ENCODE assay signal across 19 cellular contexts in the genomic region with DNA sequence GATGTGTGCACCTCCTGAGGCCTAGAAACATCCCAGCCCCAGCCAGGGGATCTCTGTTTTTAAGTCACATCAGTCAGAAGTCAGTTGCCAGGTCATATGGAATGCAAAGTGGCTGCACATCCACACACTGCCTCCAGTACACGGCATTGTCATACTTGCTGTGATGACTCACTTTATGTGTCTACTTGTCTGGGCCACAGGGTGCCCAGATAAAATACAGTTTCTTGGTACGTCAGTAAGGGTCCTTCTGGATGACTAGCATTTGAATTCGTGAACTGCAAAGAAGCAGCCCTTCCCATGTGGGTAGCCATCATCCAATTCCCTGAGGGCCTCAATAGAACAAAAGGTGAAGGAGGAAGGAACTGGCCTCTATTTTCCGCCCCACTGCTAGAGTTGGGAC. TPM values are rescaled to one million over a fixed set of nuclear protein-coding genes. Genes with fewer than 3 reads are reported as not detected.
DNase-seq lines count a peak whose midpoint lies in the region; ATAC-seq, FAIRE-seq and TF ChIP-seq lines count a peak whose summit lies in the region.
"Had no signal": no experiment of that assay in that cellular context is flagged by ENCODE, and none has a peak within 500 bp of the region (broad histone marks: within the 10 kb centered on the region; RNA-seq: fewer than 3 reads in every experiment).

No MANE protein-coding gene starts in this region.

- no peak overlapping the region for H3K4me2 ChIP-seq in mesenchymal stem cell (ENCODE audit: low read length, poor library complexity, severe bottlenecking)
- H3K4me2 ChIP-seq: SK-N-SH had no signal

- H3K4me1 ChIP-seq in mesenchymal stem cell (ENCODE audit: control insufficient read depth, insufficient read depth, low read depth, low read length), result peaks cover 4% of the 10 kb centered on the region
- H3K4me1 ChIP-seq: upper lobe of right lung had no signal

- FAIRE-seq in H54 (lab: Jason Lieb, UNC), result peak; percentile 91

- H2BK5ac ChIP-seq in mesenchymal stem cell (ENCODE audit: low read depth, low read length, poor library complexity, severe bottlenecking), result no peak overlapping the region

- in situ Hi-C loops in KBM-7 (cut with MboI; ENCODE audit: low pct_unique_long_range_greater_than_20kb, low sequenced_read_pairs), result no loop called here

- H3K36me3 ChIP-seq in mesenchymal stem cell (ENCODE audit: control insufficient read depth in 1 of 2, insufficient read depth in 2 of 2, low read depth in 1 of 2, low read length in 2 of 2), result peaks cover 5 to 36% of the 10 kb centered on the region in 2 experiments

- H4K8ac ChIP-seq in mesenchymal stem cell (ENCODE audit: low read length), result peak overlapping the region; percentile 28

- H3K79me1 ChIP-seq in mesenchymal stem cell (replicated peaks; ENCODE audit: low read length, poor library complexity, severe bottlenecking), result peaks cover 11% of the 10 kb centered on the region

- H3K18ac ChIP-seq in mesenchymal stem cell (ENCODE audit: low read depth in 1 of 2, low read length in 2 of 2), result peak overlapping the region in 1 of 2 experiments; percentile 43

- no peaks in the 10 kb centered on the region for H3K27me3 ChIP-seq in mesenchymal stem cell (ENCODE audit: control insufficient read depth in 1 of 2, insufficient read depth in 1 of 2, low read length in 2 of 2)
- H3K27me3 ChIP-seq: esophagus squamous epithelium, upper lobe of right lung had no signal

- no peak overlapping the region for H3K27ac ChIP-seq in mesenchymal stem cell (ENCODE audit: low read length, poor library complexity, severe bottlenecking)
- H3K27ac ChIP-seq: esophagus squamous epithelium, upper lobe of right lung had no signal

- H3K9ac ChIP-seq in mesenchymal stem cell (ENCODE audit: low read length), result no peak overlapping the region
- H3K9ac ChIP-seq: SK-N-SH had no signal

- no peak overlapping the region for H2BK15ac ChIP-seq in mesenchymal stem cell (ENCODE audit: low read depth, poor library complexity, severe bottlenecking)

- H2AK5ac ChIP-seq in mesenchymal stem cell (ENCODE audit: low read length, severe bottlenecking), result peak overlapping the region; percentile 29

- TF ChIP-seq POLR2A in H54 (IDR thresholded peaks at IDR 0.05; ENCODE audit: low read depth, low read length), result no peak

- 86% methylated on average over 4 of the region's 4 CpGs for WGBS in mesenchymal stem cell

- no peak overlapping the region for H3K23ac ChIP-seq in mesenchymal stem cell (ENCODE audit: low read length in 2 of 2)

- peaks cover 38% of the 10 kb centered on the region for H3K36me3 Mint-ChIP-seq in T-helper 1 cell treated with Interleukin-12 subunit alpha and Interleukin-12 subunit beta and Interleukin-4 antibody, amounts not matched to agents 30 μg/mL and 1 μg/mL, for 36 hours (ENCODE audit: low read depth)
- H3K36me3 Mint-ChIP-seq: natural killer cell had no signal

- no peak overlapping the region for H3K4me3 ChIP-seq in mesenchymal stem cell (ENCODE audit: insufficient read depth in 1 of 2, low read depth in 1 of 2, low read length in 2 of 2)
- H3K4me3 ChIP-seq: esophagus squamous epithelium, upper lobe of right lung had no signal

- H3K4me3 Mint-ChIP-seq in T-helper 1 cell treated with Interleukin-12 subunit alpha and Interleukin-12 subunit beta and Interleukin-4 antibody, amounts not matched to agents 30 μg/mL and 1 μg/mL, for 36 hours, result no peak overlapping the region
- H3K4me3 Mint-ChIP-seq: activated naive CD8-positive, alpha-beta T cell treated with anti-CD3 and anti-CD28 coated beads, Interleukin-2, amount 10 ng/mL, durations not matched to agents 7 days and 5 days; CD4-positive, alpha-beta memory T cell; natural killer cell had no signal

- H4K91ac ChIP-seq in mesenchymal stem cell (ENCODE audit: low read length), result no peak overlapping the region

- no peak overlapping the region for H2AFZ ChIP-seq in mesenchymal stem cell (ENCODE audit: low read depth, low read length)

- no peak overlapping the region for H3K14ac ChIP-seq in mesenchymal stem cell (ENCODE audit: low read length in 2 of 2)

- ATAC-seq in HG02623 (IDR thresholded peaks at IDR 0.05; ENCODE audit: unreplicated experiment), result no peak
- ATAC-seq: left ventricle myocardium superior, natural killer cell, upper lobe of right lung had no signal

- H3K4ac ChIP-seq in mesenchymal stem cell (ENCODE audit: low read depth in 1 of 2, low read length in 2 of 2), result no peak overlapping the region

- peaks cover 13% of the 10 kb centered on the region for H3K4me1 Mint-ChIP-seq in T-helper 1 cell treated with Interleukin-12 subunit alpha and Interleukin-12 subunit beta and Interleukin-4 antibody, amounts not matched to agents 30 μg/mL and 1 μg/mL, for 36 hours (ENCODE audit: low read depth)

- peak overlapping the region; percentile 53 for H3K27ac Mint-ChIP-seq in T-helper 1 cell treated with Interleukin-12 subunit alpha and Interleukin-12 subunit beta and Interleukin-4 antibody, amounts not matched to agents 30 μg/mL and 1 μg/mL, for 36 hours
- H3K27ac Mint-ChIP-seq: activated naive CD8-positive, alpha-beta T cell treated with anti-CD3 and anti-CD28 coated beads, Interleukin-2, amount 10 ng/mL, durations not matched to agents 7 days and 5 days; natural killer cell had no signal

- H2BK12ac ChIP-seq in mesenchymal stem cell (ENCODE audit: low read length in 2 of 2), result no peak overlapping the region

- no peak overlapping the region for H2BK120ac ChIP-seq in mesenchymal stem cell (ENCODE audit: low read depth, low read length)

- DNase-seq in T-helper 1 cell (no peak), H54 (ENCODE audit: insufficient read length, low spot score) (no peak), astrocyte of the hippocampus (ENCODE audit: low read depth, low spot score) (peak; percentile 7), mesenchymal stem cell (peak; percentile 58), anterior cingulate cortex (lab: John Stamatoyannopoulos, UW) (no peak), KBM-7 (no peak)
- DNase-seq: 8988T; activated naive CD8-positive, alpha-beta T cell treated with anti-CD3 and anti-CD28 coated beads, Interleukin-2, amount 10 ng/mL, durations not matched to agents 7 days and 5 days; CD4-positive, alpha-beta memory T cell; cortex of kidney; esophagus squamous epithelium; left ventricle myocardium superior; natural killer cell; NCI-H1105 treated with DMSO at 0.1 percent for 48 hours; SK-N-SH; stimulated activated CD4-positive, alpha-beta T cell treated with anti-CD3 and anti-CD28 coated beads, Interleukin-4, amount 100 ng/mL, for 1 hour; upper lobe of right lung had no signal

- no peaks in the 10 kb centered on the region for H3K27me3 Mint-ChIP-seq in T-helper 1 cell treated with Interleukin-12 subunit alpha and Interleukin-12 subunit beta and Interleukin-4 antibody, amounts not matched to agents 30 μg/mL and 1 μg/mL, for 36 hours (ENCODE audit: low read depth)
- H3K27me3 Mint-ChIP-seq: activated naive CD8-positive, alpha-beta T cell treated with anti-CD3 and anti-CD28 coated beads, Interleukin-2, amount 10 ng/mL, durations not matched to agents 7 days and 5 days; CD4-positive, alpha-beta memory T cell had no signal

- peaks cover 4% of the 10 kb centered on the region for H3K9me3 Mint-ChIP-seq in T-helper 1 cell treated with Interleukin-12 subunit alpha and Interleukin-12 subunit beta and Interleukin-4 antibody, amounts not matched to agents 30 μg/mL and 1 μg/mL, for 36 hours
- H3K9me3 Mint-ChIP-seq: natural killer cell had no signal

- H3K9me3 ChIP-seq in mesenchymal stem cell (ENCODE audit: control insufficient read depth, low read length), result no peaks in the 10 kb centered on the region
- H3K9me3 ChIP-seq: esophagus squamous epithelium, SK-N-SH, upper lobe of right lung had no signal

RNA-seq across cellular contexts. Expression of a gene that starts 27.7 kb away (rescaled TPM):
- 5.8 TPM for polyA plus RNA-seq in mesenchymal stem cell (2013, experiment 1 of 2)
- polyA plus RNA-seq in mesenchymal stem cell (2013, experiment 2 of 2), result 6.0 TPM

Comparison
In these comparisons a context has a peak if more than half of its experiments do, and no peak if none do; other contexts are left out.
1. DNase-seq: peak in astrocyte of the hippocampus (single experiment) and mesenchymal stem cell (single experiment); none in T-helper 1 cell (0 of 5), H54 (single experiment), anterior cingulate cortex (0 of 58) and KBM-7 (single experiment).